ENCODE assay signal across 8 cellular contexts in genomic region chr2:190533175-190533967, GRCh38. TPM values are rescaled to one million over a fixed set of nuclear protein-coding genes. Genes with fewer than 3 reads are reported as not detected.
A peak's percentile ranks its signal among the peaks of the same experiment; 100 is the strongest.
DNase-seq lines count a peak whose midpoint lies in the region; ATAC-seq and TF ChIP-seq lines count a peak whose summit lies in the region.

No MANE protein-coding gene starts in this region.

- BruUV-seq in PC-9 (replicated peaks; lab: Mats Ljungman, UMichigan): TSS peak; percentile 79

- no peaks in the 10 kb centered on the region for H3K36me3 ChIP-seq in PC-9 (ENCODE audit: low read depth)
- H3K36me3 ChIP-seq in ectodermal cell (ENCODE audit: control insufficient read depth, insufficient read depth, low read length): no peaks in the 10 kb centered on the region

- no peak for DNase-seq in PC-9
- no peak for DNase-seq in omental fat pad (ENCODE audit: low spot score)
- no peak for DNase-seq in erythroblast (lab: John Stamatoyannopoulos, UW)

- H3K27ac ChIP-seq in PC-9: peak overlapping the region; percentile 74
- H3K27ac ChIP-seq in ectodermal cell (ENCODE audit: insufficient read depth, low read depth, low read length, poor library complexity, severe bottlenecking): no peak overlapping the region

- peak overlapping the region; percentile 96 for H2AFZ ChIP-seq in PC-9

- 90 to 91% methylated on average over 8 of the region's 10 CpGs for WGBS in ectodermal cell, 2 experiments

- H3K4me1 ChIP-seq in PC-9 (replicated peaks; ENCODE audit: insufficient read depth) (peaks cover 14% of the 10 kb centered on the region), ectodermal cell (ENCODE audit: control insufficient read depth, insufficient read depth, low read length) (peaks cover 12% of the 10 kb centered on the region)

- intact Hi-C loops in PC-9 (cut with micrococcal nuclease; ENCODE audit: unreplicated experiment): loop anchor here (10.0 kb wide), 1 partner anchor 111 kb away; the partner anchor contains the start of gene NAB1

- peak overlapping the region; percentile 87; the same call in 1 of the 2 replicates for H3K4me3 ChIP-seq in PC-9
- peak overlapping the region; percentile 46 for H3K4me3 ChIP-seq in ectodermal cell (ENCODE audit: insufficient read depth, low read depth, low read length)

- H3K79me2 ChIP-seq in PC-9 (ENCODE audit: low read depth): 0 out of 2 replicates have a peak, but pooled peaks cover 7% of the 10 kb centered on the region

- ATAC-seq in GM18519 (IDR thresholded peaks at IDR 0.05; ENCODE audit: low FRiP score, unreplicated experiment) (peak; percentile 5), omental fat pad (ENCODE audit: low FRiP score) (peak; percentile 7), HG03565 (IDR thresholded peaks at IDR 0.05; ENCODE audit: unreplicated experiment) (no peak), HG03342 (IDR thresholded peaks at IDR 0.05; ENCODE audit: unreplicated experiment) (no peak), HG03039 (IDR thresholded peaks at IDR 0.05; ENCODE audit: unreplicated experiment) (no peak)

- H3K4me2 ChIP-seq in PC-9: peak overlapping the region; percentile 79

- no peak for TF ChIP-seq CTCF in PC-9 (conservative IDR thresholded peaks at IDR 0.05)
- no peak for TF ChIP-seq CTCF in omental fat pad (IDR thresholded peaks at IDR 0.05)

- H3K9me3 ChIP-seq in PC-9 (ENCODE audit: insufficient read depth, low read depth) (no peaks in the 10 kb centered on the region), ectodermal cell (ENCODE audit: control insufficient read depth, low read length) (no peaks in the 10 kb centered on the region)

- no peak for TF ChIP-seq POLR2A in erythroblast (IDR thresholded peaks at IDR 0.05; ENCODE audit: low read length)

- H3K9me2 ChIP-seq in PC-9 (ENCODE audit: insufficient read depth): no peaks in the 10 kb centered on the region

- no peaks in the 10 kb centered on the region for H3F3A ChIP-seq in PC-9 (ENCODE audit: insufficient read depth, low read depth)

- CTCF ChIA-PET in PC-9 (lab: Charles Lee): no interaction called here

- no peaks in the 10 kb centered on the region for H3K27me3 ChIP-seq in PC-9 (ENCODE audit: insufficient read depth, low read depth)
- no peaks in the 10 kb centered on the region for H3K27me3 ChIP-seq in ectodermal cell (ENCODE audit: control insufficient read depth, insufficient read depth, low read length, poor library complexity, severe bottlenecking)

- no peaks in the 10 kb centered on the region for H4K20me1 ChIP-seq in PC-9 (ENCODE audit: insufficient read depth)

- POLR2A ChIA-PET in PC-9 (lab: Charles Lee; ENCODE audit: unreplicated experiment): interaction anchor here (0.6 kb wide), 1 partner anchor 129 kb away, joined by 3 read pairs; no protein-coding TSS in a partner anchor

RNA-seq across cellular contexts. Expression of gene NEMP2, which starts 1.2 kb away (rescaled TPM):
- 8.3 and 9.7 TPM in 2 replicates for total RNA-seq in PC-9 (2021)
- 4.9 TPM for polyA plus RNA-seq in ectodermal cell (2013, experiment 1 of 4)
- polyA plus RNA-seq in ectodermal cell (2013, experiment 2 of 4): 4.4 TPM
- polyA plus RNA-seq in ectodermal cell (2013, experiment 3 of 4): 2.3 TPM
- 3.1 TPM for polyA plus RNA-seq in ectodermal cell (2013, experiment 4 of 4)
- 10 to 100 TPM in 1 of 4 donors, 1 to 10 TPM in 3; 2.6 to 10.5 (median 5.3) TPM for total RNA-seq in omental fat pad

Comparison
In these comparisons a context has a peak if more than half of its experiments do, and no peak if none do; other contexts are left out.
1. ATAC-seq: peak in GM18519 (single experiment) and omental fat pad (single experiment); none in HG03565 (single experiment), HG03342 (single experiment) and HG03039 (single experiment).